ENCODE assay signal across 22 cellular contexts in the genomic region with DNA sequence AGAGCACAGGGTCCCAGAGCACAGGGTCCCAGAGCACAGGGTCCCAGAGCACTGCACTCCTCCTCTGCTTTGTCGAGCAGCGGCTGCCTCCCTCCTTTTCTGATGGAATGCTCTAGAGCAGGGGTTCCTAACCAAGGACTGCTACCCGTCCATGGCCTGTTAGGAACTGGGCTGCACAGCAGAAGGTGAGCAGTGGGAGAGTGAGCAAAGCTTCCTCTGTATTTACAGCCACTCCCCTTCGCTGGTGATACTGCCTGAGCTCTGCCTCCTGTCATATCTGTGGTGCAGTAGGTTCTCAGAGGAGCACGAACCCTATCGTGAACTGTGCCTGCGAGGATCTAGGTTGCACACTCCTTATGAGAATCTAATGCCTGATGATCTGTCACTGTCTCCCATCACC. TPM values are rescaled to one million over a fixed set of nuclear protein-coding genes. Genes with fewer than 3 reads are reported as not detected.
DNase-seq lines count a peak whose midpoint lies in the region; ATAC-seq, FAIRE-seq and TF ChIP-seq lines count a peak whose summit lies in the region.
"Had no signal": no experiment of that assay in that cellular context is flagged by ENCODE, and none has a peak within 500 bp of the region (broad histone marks: within the 10 kb centered on the region; RNA-seq: fewer than 3 reads in every experiment).

No MANE protein-coding gene starts in this region.

- H3K27ac Mint-ChIP-seq in osteocyte (ENCODE audit: unreplicated experiment): no peak overlapping the region
- H3K27ac Mint-ChIP-seq: CD14-positive monocyte; CD4-positive, alpha-beta memory T cell; CD4-positive, CD25-positive, alpha-beta regulatory T cell had no signal

- no peak for FAIRE-seq in D721Med (lab: Jason Lieb, UNC)
- peak; percentile 23 for FAIRE-seq in urothelium cell line (lab: Jason Lieb, UNC)
- FAIRE-seq: A204.1, G401.6, GM12891, GM19239 had no signal

- peaks cover 3% of the 10 kb centered on the region for H3K27me3 Mint-ChIP-seq in osteocyte (ENCODE audit: unreplicated experiment)

- TF ChIP-seq CTCF in D721Med (IDR thresholded peaks at IDR 0.05; ENCODE audit: insufficient read depth, missing control alignments) (no peak), osteocyte (IDR thresholded peaks at IDR 0.05) (no peak)

- no peaks in the 10 kb centered on the region for H3K4me1 Mint-ChIP-seq in osteocyte (ENCODE audit: unreplicated experiment)
- H3K4me1 Mint-ChIP-seq: CD4-positive, alpha-beta memory T cell; CD4-positive, CD25-positive, alpha-beta regulatory T cell; CD8-positive, alpha-beta memory T cell had no signal

- DNase-seq in D721Med (ENCODE audit: insufficient read length, low spot score): peak; percentile 8
- peak; percentile 4 for DNase-seq in dedifferentiated amniotic fluid mesenchymal stem cell (ENCODE audit: extremely low spot score)
- DNase-seq in osteocyte (ENCODE audit: extremely low spot score, unreplicated experiment): peak; percentile 56
- DNase-seq in urothelium cell line (ENCODE audit: low spot score): no peak
- no peak for DNase-seq in NCI-H510A treated with DMSO at 0.1 percent for 48 hours (lab: John Stamatoyannopoulos, UW)
- DNase-seq in retina: no peak
- DNase-seq: 8988T; ACHN; BE2C; C1 segment of cervical spinal cord; CD4-positive, alpha-beta memory T cell; CD4-positive, CD25-positive, alpha-beta regulatory T cell; CD8-positive, alpha-beta memory T cell; COR-L47; DMS79 treated with DMSO at 0.1 percent for 48 hours; GF-D8 had no signal

- ATAC-seq in HG03460 (IDR thresholded peaks at IDR 0.05; ENCODE audit: unreplicated experiment): no peak

- H3K36me3 Mint-ChIP-seq in osteocyte (ENCODE audit: unreplicated experiment): no peaks in the 10 kb centered on the region
- H3K36me3 Mint-ChIP-seq: CD14-positive monocyte; CD4-positive, alpha-beta memory T cell; CD4-positive, CD25-positive, alpha-beta regulatory T cell; CD8-positive, alpha-beta memory T cell had no signal

- H3K9me3 Mint-ChIP-seq in osteocyte (ENCODE audit: unreplicated experiment): no peaks in the 10 kb centered on the region
- H3K9me3 Mint-ChIP-seq: CD8-positive, alpha-beta memory T cell had no signal

- no peak overlapping the region for H3K4me3 Mint-ChIP-seq in osteocyte (ENCODE audit: unreplicated experiment)
- H3K4me3 Mint-ChIP-seq: CD14-positive monocyte; CD4-positive, alpha-beta memory T cell; CD4-positive, CD25-positive, alpha-beta regulatory T cell; CD8-positive, alpha-beta memory T cell had no signal

RNA-seq across cellular contexts. Expression of a gene that starts 33.1 kb away (rescaled TPM):
- 18.6 and 19.2 TPM in 2 replicates for total RNA-seq in osteocyte

RNA-seq across cellular contexts. Expression of a gene that starts 41.7 kb away (rescaled TPM):
- 25.4 and 26.2 TPM in 2 replicates for total RNA-seq in osteocyte

Comparison
In these comparisons a context has a peak if more than half of its experiments do, and no peak if none do; other contexts are left out.
1. DNase-seq: peak in D721Med (single experiment), dedifferentiated amniotic fluid mesenchymal stem cell (single experiment) and osteocyte (single experiment); none in urothelium cell line (single experiment), NCI-H510A treated with DMSO at 0.1 percent for 48 hours (single experiment) and retina (single experiment).